In the genomic region with DNA sequence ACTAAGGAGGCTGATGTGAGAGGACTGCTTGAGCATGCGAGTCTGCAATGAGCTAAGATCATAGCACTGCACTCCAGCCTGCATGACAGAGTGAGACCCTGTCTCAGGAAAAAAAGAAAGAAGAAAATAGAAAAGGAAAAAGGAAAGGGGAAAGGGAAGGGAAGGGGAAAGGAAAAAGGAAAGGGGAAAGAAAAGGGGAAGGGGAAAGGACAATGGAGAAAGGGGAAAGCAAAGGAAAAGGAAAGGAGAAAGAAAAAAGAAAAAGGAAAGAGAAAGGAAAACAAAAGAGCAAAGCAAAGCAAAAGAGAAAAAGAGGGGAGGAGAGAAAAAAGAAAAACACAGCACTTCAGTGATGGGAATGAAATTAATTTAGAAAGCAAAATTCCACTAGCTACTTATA, we compare ENCODE assay signal across 15 cellular contexts.
A peak's percentile ranks its signal among the peaks of the same experiment; 100 is the strongest.
DNase-seq lines count a peak whose midpoint lies in the region; ATAC-seq and TF ChIP-seq lines count a peak whose summit lies in the region.
"Had no signal": no experiment of that assay in that cellular context is flagged by ENCODE, and none has a peak within 500 bp of the region (broad histone marks: within the 10 kb centered on the region; RNA-seq: fewer than 3 reads in every experiment).

No MANE protein-coding gene starts in this region.

- H4K20me1 ChIP-seq in DND-41 (ENCODE audit: insufficient read depth, low read length): peaks cover 97% of the 10 kb centered on the region

- H3K4me1 Mint-ChIP-seq in CD14-positive monocyte (peaks cover 57% of the 10 kb centered on the region), natural killer cell (peaks cover 92 to 93% of the 10 kb centered on the region in 2 donors)
- peaks cover 76% of the 10 kb centered on the region for H3K4me1 Mint-ChIP-seq in activated naive CD8-positive, alpha-beta T cell treated with anti-CD3 and anti-CD28 coated beads, Interleukin-2, amount 50 U/mL, for 24 hours

- no peak overlapping the region for H3K4me3 Mint-ChIP-seq in CD14-positive monocyte
- peak overlapping the region; percentile 58 for H3K4me3 Mint-ChIP-seq in activated naive CD8-positive, alpha-beta T cell treated with anti-CD3 and anti-CD28 coated beads, Interleukin-2, amount 50 U/mL, for 24 hours
- H3K4me3 Mint-ChIP-seq in natural killer cell: peak overlapping the region; percentile 3
- H3K4me3 Mint-ChIP-seq: nephron had no signal

- H3K36me3 ChIP-seq in DND-41 (ENCODE audit: insufficient read depth, low read length) (peaks cover 64% of the 10 kb centered on the region), BE2C (no peaks in the 10 kb centered on the region), gastroesophageal sphincter (no peaks in the 10 kb centered on the region)
- H3K36me3 ChIP-seq: ascending aorta, Peyer's patch had no signal

- H3K27me3 ChIP-seq in DND-41 (ENCODE audit: insufficient read depth, low read length, poor library complexity) (no peaks in the 10 kb centered on the region), BE2C (no peaks in the 10 kb centered on the region), gastroesophageal sphincter (no peaks in the 10 kb centered on the region)
- H3K27me3 ChIP-seq: ascending aorta, Peyer's patch, testis had no signal

- H3K27ac Mint-ChIP-seq in CD14-positive monocyte (peak overlapping the region in 4 of 7 donors; percentile 52 to 75 (median 64)), natural killer cell (peak overlapping the region; percentile 10 to 74)
- peak overlapping the region; percentile 81 for H3K27ac Mint-ChIP-seq in activated naive CD8-positive, alpha-beta T cell treated with anti-CD3 and anti-CD28 coated beads, Interleukin-2, amount 50 U/mL, for 24 hours

- H3K27me3 Mint-ChIP-seq in CD14-positive monocyte (ENCODE audit: low read depth in 3 of 3): peaks cover 0 to 2% (median 0%) of the 10 kb centered on the region in 3 donors
- no peaks in the 10 kb centered on the region for H3K27me3 Mint-ChIP-seq in activated naive CD8-positive, alpha-beta T cell treated with anti-CD3 and anti-CD28 coated beads, Interleukin-2, amount 50 U/mL, for 24 hours
- H3K27me3 Mint-ChIP-seq in natural killer cell (ENCODE audit: low read depth in 2 of 2): no peaks in the 10 kb centered on the region

- no peak for TF ChIP-seq EP300 in gastroesophageal sphincter (IDR thresholded peaks at IDR 0.05)

- H3K4me1 ChIP-seq in DND-41 (ENCODE audit: insufficient read depth, low read length) (peaks cover 49% of the 10 kb centered on the region), BE2C (peaks cover 7% of the 10 kb centered on the region), gastroesophageal sphincter (peaks cover 0 to 24% (median 5%) of the 10 kb centered on the region in 3 donors)

- no peak for TF ChIP-seq POLR2A in gastroesophageal sphincter (IDR thresholded peaks at IDR 0.05)

- H3K27ac ChIP-seq in DND-41 (ENCODE audit: low read length): 0 out of 2 replicates have a peak overlapping the region, but pooled peaks have one; percentile 10
- H3K27ac ChIP-seq in gastroesophageal sphincter: no peak overlapping the region
- H3K27ac ChIP-seq: ascending aorta, epithelial cell of prostate, Peyer's patch had no signal

- H3K79me2 ChIP-seq in DND-41 (ENCODE audit: insufficient read depth, low read length): peaks cover 100% of the 10 kb centered on the region

- DNase-seq in CD14-positive monocyte (ENCODE audit: low spot score): no peak
- no peak for DNase-seq in DND-41
- no peak for DNase-seq in activated naive CD8-positive, alpha-beta T cell treated with anti-CD3 and anti-CD28 coated beads, Interleukin-2, amount 50 U/mL, for 24 hours
- no peak for DNase-seq in natural killer cell
- no peak for DNase-seq in BE2C
- no peak for DNase-seq in stimulated activated CD4-positive, alpha-beta T cell treated with anti-CD3 and anti-CD28 coated beads, Interleukin-4, amount 100 ng/mL, for 1 hour
- DNase-seq: DMS153, HCEC 1CT, NCI-H1417 treated with DMSO at 0.1 percent for 48 hours, Peyer's patch, testis had no signal

- WGBS in gastroesophageal sphincter (ENCODE audit: low coverage in 1 of 2), 2 donors: 91% methylated on average over 1 of the region's 1 CpG; no CpG with 5 or more reads in 1 of the 2 donors

- no peak overlapping the region for H2AFZ ChIP-seq in DND-41 (ENCODE audit: low read depth, low read length)

- no peak for ATAC-seq in DND-41 (ENCODE audit: insufficient read depth, low read depth)
- no peak for ATAC-seq in activated naive CD8-positive, alpha-beta T cell treated with anti-CD3 and anti-CD28 coated beads, Interleukin-2, amount 50 U/mL, for 24 hours
- no peak for ATAC-seq in natural killer cell
- no peak for ATAC-seq in gastroesophageal sphincter

- no peaks in the 10 kb centered on the region for H3K9me3 ChIP-seq in DND-41 (ENCODE audit: insufficient read depth, low read length, severe bottlenecking)
- H3K9me3 ChIP-seq in BE2C: no peaks in the 10 kb centered on the region
- no peaks in the 10 kb centered on the region for H3K9me3 ChIP-seq in gastroesophageal sphincter
- H3K9me3 ChIP-seq: ascending aorta, Peyer's patch, testis had no signal

- H3K4me3 ChIP-seq in DND-41 (ENCODE audit: low read depth in 1 of 2, low read length in 2 of 2): no peak overlapping the region
- no peak overlapping the region for H3K4me3 ChIP-seq in BE2C (ENCODE audit: low read depth, low read length)
- no peak overlapping the region for H3K4me3 ChIP-seq in gastroesophageal sphincter
- H3K4me3 ChIP-seq: ascending aorta, Peyer's patch, testis had no signal

- H3K9ac ChIP-seq in DND-41 (ENCODE audit: low read depth, low read length): no peak overlapping the region

- no peak overlapping the region for H3K4me2 ChIP-seq in DND-41 (ENCODE audit: insufficient read depth, low read length)

- intact Hi-C loops in CD14-positive monocyte (cut with micrococcal nuclease) (no loop called here), natural killer cell (cut with micrococcal nuclease) (no loop called here)

- peaks cover 0 to 3% (median 0%) of the 10 kb centered on the region in 7 donors for H3K9me3 Mint-ChIP-seq in CD14-positive monocyte
- H3K9me3 Mint-ChIP-seq in activated naive CD8-positive, alpha-beta T cell treated with anti-CD3 and anti-CD28 coated beads, Interleukin-2, amount 50 U/mL, for 24 hours: no peaks in the 10 kb centered on the region
- no peaks in the 10 kb centered on the region for H3K9me3 Mint-ChIP-seq in natural killer cell

- no peak for TF ChIP-seq CTCF in CD14-positive monocyte (IDR thresholded peaks at IDR 0.05)
- no peak for TF ChIP-seq CTCF in DND-41 (IDR thresholded peaks at IDR 0.05; ENCODE audit: borderline replicate concordance, extremely low read depth, low read length, poor library complexity, severe bottlenecking)
- no peak for TF ChIP-seq CTCF in natural killer cell (IDR thresholded peaks at IDR 0.05)
- TF ChIP-seq CTCF in BE2C (IDR thresholded peaks at IDR 0.05; ENCODE audit: low read depth, low read length): no peak
- TF ChIP-seq CTCF in gastroesophageal sphincter (IDR thresholded peaks at IDR 0.05): no peak

- H3K36me3 Mint-ChIP-seq in CD14-positive monocyte: peaks cover 4 to 6% of the 10 kb centered on the region in 2 donors
- no peaks in the 10 kb centered on the region for H3K36me3 Mint-ChIP-seq in activated naive CD8-positive, alpha-beta T cell treated with anti-CD3 and anti-CD28 coated beads, Interleukin-2, amount 50 U/mL, for 24 hours (ENCODE audit: low read depth)
- no peaks in the 10 kb centered on the region for H3K36me3 Mint-ChIP-seq in natural killer cell

Comparison
In these comparisons a context has a peak if more than half of its experiments do, and no peak if none do; other contexts are left out.
1. H3K4me3 Mint-ChIP-seq: peak in activated naive CD8-positive, alpha-beta T cell treated with anti-CD3 and anti-CD28 coated beads, Interleukin-2, amount 50 U/mL, for 24 hours (single experiment) and natural killer cell (single experiment); none in CD14-positive monocyte (0 of 2).
2. Peak in every context shown above with its lines, with median percentiles within 50 percentile points of each other: H3K27ac Mint-ChIP-seq.